16 cellular contexts compared by ENCODE assay signal in genomic region chr2:145748927-145749326, GRCh38.
A peak's percentile ranks its signal among the peaks of the same experiment; 100 is the strongest.
DNase-seq lines count a peak whose midpoint lies in the region; ATAC-seq lines count a peak whose summit lies in the region.
"Had no signal": no experiment of that assay in that cellular context is flagged by ENCODE, and none has a peak within 500 bp of the region (broad histone marks: within the 10 kb centered on the region; RNA-seq: fewer than 3 reads in every experiment).

No MANE protein-coding gene starts in this region.

- H3K27ac ChIP-seq in caudate nucleus (ENCODE audit: low read depth, low read length): no peak overlapping the region

- DNase-seq in CD1c-positive myeloid dendritic cell (ENCODE audit: extremely low spot score) (peak; percentile 41), glomerular visceral epithelial cell (ENCODE audit: extremely low spot score) (no peak), NCI-H774 (lab: John Stamatoyannopoulos, UW) (no peak), caudate nucleus (lab: John Stamatoyannopoulos, UW) (no peak), kidney glomerular epithelial cell (lab: John Stamatoyannopoulos, UW) (no peak)
- DNase-seq: activated CD4-positive, alpha-beta memory T cell treated with anti-CD3 and anti-CD28 coated beads, Interleukin-2, amount 10 ng/mL, durations not matched to agents 7 days and 5 days; anterior cingulate cortex; HCEC 1CT; MM.1S; naive thymus-derived CD4-positive, alpha-beta T cell; NCI-H748 treated with DMSO at 0.1 percent for 48 hours; spleen had no signal

- peak; percentile 46 for ATAC-seq in GM19043 (IDR thresholded peaks at IDR 0.05; ENCODE audit: low read depth, unreplicated experiment)
- ATAC-seq in HG02759 (IDR thresholded peaks at IDR 0.05; ENCODE audit: unreplicated experiment): peak; percentile 35
- ATAC-seq in HG03457 (IDR thresholded peaks at IDR 0.05; ENCODE audit: unreplicated experiment): peak; percentile 38
- ATAC-seq: naive thymus-derived CD4-positive, alpha-beta T cell; SK-N-SH treated with all-trans-retinoic acid at 6 μM for 48 hours had no signal
